ENCODE assay signal across 30 cellular contexts in the genomic region with DNA sequence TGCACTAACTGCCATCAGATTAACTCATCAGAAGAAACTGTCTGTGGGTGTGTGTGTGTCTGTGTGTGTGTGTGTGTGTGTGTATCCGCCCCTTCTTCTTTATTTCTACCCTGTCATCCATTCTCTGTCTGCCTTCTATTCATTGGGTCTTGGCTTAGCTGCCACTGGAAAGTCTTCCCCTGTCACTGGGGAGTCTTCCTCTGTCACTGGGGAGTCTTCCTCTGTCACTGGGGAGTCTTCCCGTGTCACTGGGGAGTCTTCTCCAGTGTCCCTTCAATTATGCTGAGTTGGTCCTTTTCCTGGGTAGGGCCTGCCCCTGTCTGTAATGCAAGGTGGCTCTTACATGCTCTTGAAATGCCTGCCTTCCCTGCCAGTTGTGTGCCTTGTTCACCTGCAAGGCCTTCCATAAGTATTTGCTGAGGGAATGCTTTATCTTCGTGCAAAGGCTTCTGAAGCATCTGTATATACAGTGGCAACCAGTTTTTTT.
"Had no signal": no experiment of that assay in that cellular context is flagged by ENCODE, and none has a peak within 500 bp of the region (broad histone marks: within the 10 kb centered on the region; RNA-seq: fewer than 3 reads in every experiment).

No MANE protein-coding gene starts in this region.

- H3K4me3 Mint-ChIP-seq: activated B cell treated with CpG ODN at 0.5 μM for 24 hours; activated CD8-positive, alpha-beta T cell treated with anti-CD3 and anti-CD28 coated beads for 36 hours; activated naive CD4-positive, alpha-beta T cell treated with anti-CD3 and anti-CD28 coated beads for 36 hours; activated naive CD4-positive, alpha-beta T cell treated with anti-CD3 and anti-CD28 coated beads, Interleukin-2, amount 50 U/mL, for 24 hours; activated naive CD8-positive, alpha-beta T cell treated with anti-CD3 and anti-CD28 coated beads for 36 hours; activated naive CD8-positive, alpha-beta T cell treated with anti-CD3 and anti-CD28 coated beads, Interleukin-2, amount 50 U/mL, for 24 hours; activated T-cell treated with anti-CD3 and anti-CD28 coated beads, Interleukin-2, amount 50 U/mL, for 4 hours; T-helper 1 cell treated with Interleukin-12 subunit alpha and Interleukin-12 subunit beta and Interleukin-4 antibody, amounts not matched to agents 30 μg/mL and 1 μg/mL, for 36 hours had no signal

- DNase-seq: activated B cell treated with CpG ODN at 0.5 μM for 24 hours; activated CD4-positive, alpha-beta T cell treated with anti-CD3 and anti-CD28 coated beads for 48 hours; activated CD4-positive, alpha-beta T cell treated with anti-CD3 and anti-CD28 coated beads, Interleukin-2, amount 50 U/mL, for 1 hour; activated CD4-positive, alpha-beta T cell treated with anti-CD3 and anti-CD28 coated beads, Interleukin-2, amount 50 U/mL, for 48 hours; activated CD8-positive, alpha-beta memory T cell treated with anti-CD3 and anti-CD28 coated beads for 24 hours; activated CD8-positive, alpha-beta T cell treated with anti-CD3 and anti-CD28 coated beads for 36 hours; activated effector memory CD4-positive, alpha-beta T cell treated with anti-CD3 and anti-CD28 coated beads, Interleukin-2, amount 50 U/mL, for 16 hours; activated naive CD4-positive, alpha-beta T cell treated with anti-CD3 and anti-CD28 coated beads for 36 hours; activated naive CD8-positive, alpha-beta T cell treated with anti-CD3 and anti-CD28 coated beads for 36 hours; activated naive CD8-positive, alpha-beta T cell treated with anti-CD3 and anti-CD28 coated beads, Interleukin-2, amount 50 U/mL, for 24 hours; activated T-cell treated with anti-CD3 and anti-CD28 coated beads, Interleukin-2, amount 50 U/mL, for 4 hours; adrenal gland; amygdala; aorta; body of pancreas; cortex of kidney; dermis blood vessel endothelial cell; effector CD8-positive, alpha-beta T cell; foreskin fibroblast; head of caudate nucleus; T1000; WERI-Rb-1 had no signal

- H3K9me3 Mint-ChIP-seq: activated B cell treated with CpG ODN at 0.5 μM for 24 hours; activated CD8-positive, alpha-beta T cell treated with anti-CD3 and anti-CD28 coated beads for 36 hours; activated naive CD4-positive, alpha-beta T cell treated with anti-CD3 and anti-CD28 coated beads for 36 hours; activated naive CD4-positive, alpha-beta T cell treated with anti-CD3 and anti-CD28 coated beads, Interleukin-2, amount 50 U/mL, for 24 hours; activated naive CD8-positive, alpha-beta T cell treated with anti-CD3 and anti-CD28 coated beads for 36 hours; activated naive CD8-positive, alpha-beta T cell treated with anti-CD3 and anti-CD28 coated beads, Interleukin-2, amount 50 U/mL, for 24 hours; activated T-cell treated with anti-CD3 and anti-CD28 coated beads, Interleukin-2, amount 50 U/mL, for 4 hours; activated T-helper 2 cell treated with anti-CD3 and anti-CD28 coated beads, Interferon-gamma antibody, Interleukin-2, Interleukin-4, amounts not matched to agents 10 μg/mL and 5 μg/mL and 100 μg/mL, durations not matched to agents 14 hours and 24 hours and 36 hours; T-helper 1 cell treated with Interleukin-12 subunit alpha and Interleukin-12 subunit beta and Interleukin-4 antibody, amounts not matched to agents 30 μg/mL and 1 μg/mL, for 36 hours had no signal

- H3K4me1 ChIP-seq: adrenal gland, body of pancreas had no signal

- FAIRE-seq: colon, endometrium, frontal cortex had no signal

- H3K27me3 ChIP-seq: adrenal gland, body of pancreas had no signal

- H3K9me3 ChIP-seq: adrenal gland, body of pancreas had no signal

- H3K4me3 ChIP-seq: adrenal gland, body of pancreas had no signal

- H3K27me3 Mint-ChIP-seq: activated B cell treated with CpG ODN at 0.5 μM for 24 hours; activated CD8-positive, alpha-beta T cell treated with anti-CD3 and anti-CD28 coated beads for 36 hours; activated naive CD4-positive, alpha-beta T cell treated with anti-CD3 and anti-CD28 coated beads, Interleukin-2, amount 50 U/mL, for 24 hours; activated naive CD8-positive, alpha-beta T cell treated with anti-CD3 and anti-CD28 coated beads for 36 hours; activated naive CD8-positive, alpha-beta T cell treated with anti-CD3 and anti-CD28 coated beads, Interleukin-2, amount 50 U/mL, for 24 hours had no signal

- ATAC-seq: activated CD4-positive, CD25-positive, alpha-beta regulatory T cell treated with anti-CD3 and anti-CD28 coated beads, Interleukin-2, amount 50 U/mL, for 24 hours; activated CD8-positive, alpha-beta T cell treated with anti-CD3 and anti-CD28 coated beads for 36 hours; activated naive CD8-positive, alpha-beta T cell treated with anti-CD3 and anti-CD28 coated beads, Interleukin-2, amount 50 U/mL, for 24 hours; activated T-cell treated with anti-CD3 and anti-CD28 coated beads, Interleukin-2, amount 50 U/mL, for 4 hours; body of pancreas; esophagus mucosa had no signal

- H3K27ac ChIP-seq: adrenal gland, body of pancreas, WERI-Rb-1 had no signal

- H3K27ac Mint-ChIP-seq: activated B cell treated with CpG ODN at 0.5 μM for 24 hours; activated CD8-positive, alpha-beta T cell treated with anti-CD3 and anti-CD28 coated beads for 36 hours; activated naive CD4-positive, alpha-beta T cell treated with anti-CD3 and anti-CD28 coated beads for 36 hours; activated naive CD4-positive, alpha-beta T cell treated with anti-CD3 and anti-CD28 coated beads, Interleukin-2, amount 50 U/mL, for 24 hours; activated naive CD8-positive, alpha-beta T cell treated with anti-CD3 and anti-CD28 coated beads for 36 hours; activated naive CD8-positive, alpha-beta T cell treated with anti-CD3 and anti-CD28 coated beads, Interleukin-2, amount 50 U/mL, for 24 hours; activated T-helper 2 cell treated with anti-CD3 and anti-CD28 coated beads, Interferon-gamma antibody, Interleukin-2, Interleukin-4, amounts not matched to agents 10 μg/mL and 5 μg/mL and 100 μg/mL, durations not matched to agents 14 hours and 24 hours and 36 hours; T-helper 1 cell treated with Interleukin-12 subunit alpha and Interleukin-12 subunit beta and Interleukin-4 antibody, amounts not matched to agents 30 μg/mL and 1 μg/mL, for 36 hours had no signal

- H3K4me1 Mint-ChIP-seq: activated B cell treated with CpG ODN at 0.5 μM for 24 hours; activated naive CD4-positive, alpha-beta T cell treated with anti-CD3 and anti-CD28 coated beads, Interleukin-2, amount 50 U/mL, for 24 hours; activated naive CD8-positive, alpha-beta T cell treated with anti-CD3 and anti-CD28 coated beads for 36 hours; activated naive CD8-positive, alpha-beta T cell treated with anti-CD3 and anti-CD28 coated beads, Interleukin-2, amount 50 U/mL, for 24 hours had no signal
